In genomic region chr21:41316200-41316599, GRCh38 we compare ENCODE assay signal across 1 cellular context.
TF ChIP-seq lines count a peak whose summit lies in the region.

No MANE protein-coding gene starts in this region.

TF ChIP-seq in GM23338, 12 proteins besides CTCF, POLR2A, EP300 and RAD21 (continued from another document):
- TF ChIP-seq ZNF462 (CRISPR knock-in tag; IDR thresholded peaks at IDR 0.05), result no peak
- no peak for TF ChIP-seq REST (IDR thresholded peaks at IDR 0.05; ENCODE audit: unreplicated experiment)
- TF ChIP-seq EZH2phosphoT487 (IDR thresholded peaks at IDR 0.05; ENCODE audit: unreplicated experiment), result no peak
- TF ChIP-seq CREB1 (CRISPR knock-in tag; IDR thresholded peaks at IDR 0.05; ENCODE audit: low read depth), result no peak
- no peak for TF ChIP-seq NANOG (IDR thresholded peaks at IDR 0.05; ENCODE audit: borderline replicate concordance)
TF ChIP-seq in GM23338: peak in this region for 0.
